In genomic region chr9:94806307-94806893, GRCh38 we compare ENCODE assay signal across 13 cellular contexts.
DNase-seq lines count a peak whose midpoint lies in the region; ATAC-seq, FAIRE-seq and TF ChIP-seq lines count a peak whose summit lies in the region.
"Had no signal": no experiment of that assay in that cellular context is flagged by ENCODE, and none has a peak within 500 bp of the region (broad histone marks: within the 10 kb centered on the region; RNA-seq: fewer than 3 reads in every experiment).

No MANE protein-coding gene starts in this region.

- H3K4me1 ChIP-seq in left ventricle myocardium inferior: peaks cover 73% of the 10 kb centered on the region
- peaks cover 2% of the 10 kb centered on the region for H3K4me1 ChIP-seq in right cardiac atrium (ENCODE audit: control insufficient read depth, insufficient read depth, low read length)
- H3K4me1 ChIP-seq in astrocyte (ENCODE audit: insufficient read depth, low read length): peaks cover 33% of the 10 kb centered on the region
- peaks cover 44% of the 10 kb centered on the region for H3K4me1 ChIP-seq in mesodermal cell (ENCODE audit: control insufficient read depth, insufficient read depth, low read length, poor library complexity, severe bottlenecking)
- H3K4me1 ChIP-seq in uterus: peaks cover 0 to 7% of the 10 kb centered on the region in 2 donors
- H3K4me1 ChIP-seq: BLaER1 treated with 17β-estradiol and CSF1 and Interleukin-3, amounts not matched to agents 10 nM and 100 nM had no signal

- H3K27me3 Mint-ChIP-seq in astrocyte (ENCODE audit: low read depth, unreplicated experiment): no peaks in the 10 kb centered on the region
- H3K27me3 Mint-ChIP-seq: activated B cell treated with CpG ODN at 0.5 μM for 24 hours had no signal

- peaks cover 1% of the 10 kb centered on the region for H3K9me3 Mint-ChIP-seq in astrocyte (ENCODE audit: unreplicated experiment)
- H3K9me3 Mint-ChIP-seq: activated B cell treated with CpG ODN at 0.5 μM for 24 hours had no signal

- no peaks in the 10 kb centered on the region for H3K27me3 ChIP-seq in left ventricle myocardium inferior (ENCODE audit: low read depth)
- no peaks in the 10 kb centered on the region for H3K27me3 ChIP-seq in right cardiac atrium (ENCODE audit: control insufficient read depth, insufficient read depth)
- no peaks in the 10 kb centered on the region for H3K27me3 ChIP-seq in astrocyte (ENCODE audit: insufficient read depth, low read length)
- H3K27me3 ChIP-seq in uterus: no peaks in the 10 kb centered on the region
- H3K27me3 ChIP-seq: BLaER1 treated with 17β-estradiol and CSF1 and Interleukin-3, amounts not matched to agents 10 nM and 100 nM had no signal

- WGBS in right cardiac atrium: 95% methylated on average over 3 of the region's 3 CpGs
- 90 to 94% methylated on average over 2 to 3 of the region's 3 CpGs for WGBS in mesodermal cell (ENCODE audit: insufficient coverage in 2 of 2), 2 experiments

- H3K79me2 ChIP-seq in astrocyte (ENCODE audit: insufficient read depth, low read length): peaks cover 3% of the 10 kb centered on the region

- ATAC-seq in right cardiac atrium (no peak), GM21786 (IDR thresholded peaks at IDR 0.05; ENCODE audit: unreplicated experiment) (no peak)

- H3K36me3 ChIP-seq in left ventricle myocardium inferior (peaks cover 7% of the 10 kb centered on the region), astrocyte (ENCODE audit: insufficient read depth, low read length) (no peaks in the 10 kb centered on the region), mesodermal cell (ENCODE audit: control insufficient read depth, insufficient read depth, low read length) (peaks cover 34% of the 10 kb centered on the region), uterus (no peaks in the 10 kb centered on the region)

- H3K4me3 Mint-ChIP-seq in astrocyte (ENCODE audit: unreplicated experiment): no peak overlapping the region
- H3K4me3 Mint-ChIP-seq: activated B cell treated with CpG ODN at 0.5 μM for 24 hours had no signal

- H3K4me2 ChIP-seq in astrocyte (ENCODE audit: low read length): peak overlapping the region; percentile 19
- H3K4me2 ChIP-seq: BLaER1 treated with 17β-estradiol and CSF1 and Interleukin-3, amounts not matched to agents 10 nM and 100 nM had no signal

- no peak for TF ChIP-seq POLR2A in uterus (IDR thresholded peaks at IDR 0.05)

- DNase-seq in left ventricle myocardium inferior: no peak
- no peak for DNase-seq in right cardiac atrium
- no peak for DNase-seq in astrocyte (ENCODE audit: low read depth)
- no peak for DNase-seq in uterus
- DNase-seq in activated CD8-positive, alpha-beta memory T cell treated with anti-CD3 and anti-CD28 coated beads, Interleukin-2, amount 50 U/mL, for 4 hours: no peak
- no peak for DNase-seq in NCI-H1436 treated with DMSO at 0.1 percent for 48 hours (lab: John Stamatoyannopoulos, UW)
- DNase-seq: activated B cell treated with CpG ODN at 0.5 μM for 24 hours, anterior cingulate cortex, GOT3, OCI-M1 had no signal

- H3K4me1 Mint-ChIP-seq in astrocyte (ENCODE audit: low read depth, unreplicated experiment): peaks cover 74% of the 10 kb centered on the region

- TF ChIP-seq CTCF in left ventricle myocardium inferior (IDR thresholded peaks at IDR 0.05; ENCODE audit: borderline replicate concordance) (no peak), astrocyte (IDR thresholded peaks at IDR 0.05; ENCODE audit: insufficient read depth, low read depth, low read length) (no peak), uterus (IDR thresholded peaks at IDR 0.05) (no peak)

- H2AFZ ChIP-seq in astrocyte (ENCODE audit: low read depth, low read length): no peak overlapping the region

- FAIRE-seq in astrocyte (lab: Jason Lieb, UNC): no peak

- H3K36me3 Mint-ChIP-seq in astrocyte (ENCODE audit: low read depth, unreplicated experiment): peaks cover 12% of the 10 kb centered on the region

- H3K27ac Mint-ChIP-seq in astrocyte (ENCODE audit: unreplicated experiment): peak overlapping the region; percentile 86
- H3K27ac Mint-ChIP-seq: activated B cell treated with CpG ODN at 0.5 μM for 24 hours had no signal

- H3K4me3 ChIP-seq in left ventricle myocardium inferior (no peak overlapping the region), right cardiac atrium (ENCODE audit: low read length) (no peak overlapping the region), astrocyte (ENCODE audit: insufficient read depth, low read depth, low read length) (no peak overlapping the region), mesodermal cell (ENCODE audit: extremely low read depth, insufficient read depth, low read length, poor library complexity, severe bottlenecking) (no peak overlapping the region), uterus (no peak overlapping the region)
- H3K4me3 ChIP-seq: BLaER1 treated with 17β-estradiol and CSF1 and Interleukin-3, amounts not matched to agents 10 nM and 100 nM had no signal

- H3K9me3 ChIP-seq in left ventricle myocardium inferior (replicated peaks) (no peaks in the 10 kb centered on the region), right cardiac atrium (ENCODE audit: control insufficient read depth, low read length) (no peaks in the 10 kb centered on the region), astrocyte (ENCODE audit: insufficient read depth, low read depth, low read length) (no peaks in the 10 kb centered on the region), mesodermal cell (ENCODE audit: control insufficient read depth, low read length) (no peaks in the 10 kb centered on the region), uterus (no peaks in the 10 kb centered on the region)
- H3K9me3 ChIP-seq: BLaER1 treated with 17β-estradiol and CSF1 and Interleukin-3, amounts not matched to agents 10 nM and 100 nM had no signal

- peak overlapping the region; percentile 62 for H3K9ac ChIP-seq in astrocyte (ENCODE audit: low read length)
- H3K9ac ChIP-seq: BLaER1 treated with 17β-estradiol and CSF1 and Interleukin-3, amounts not matched to agents 10 nM and 100 nM had no signal

- H4K20me1 ChIP-seq in astrocyte (ENCODE audit: insufficient read depth, low read length): no peaks in the 10 kb centered on the region
- H4K20me1 ChIP-seq: BLaER1 treated with 17β-estradiol and CSF1 and Interleukin-3, amounts not matched to agents 10 nM and 100 nM had no signal

- H3K27ac ChIP-seq in left ventricle myocardium inferior (replicated peaks) (peak overlapping the region; percentile 58), right cardiac atrium (ENCODE audit: low read length) (no peak overlapping the region), astrocyte (ENCODE audit: low read depth, low read length) (peak overlapping the region; percentile 72), mesodermal cell (ENCODE audit: low read depth, low read length, severe bottlenecking) (peak overlapping the region; percentile 91), uterus (peak overlapping the region; percentile 69 to 90)
- H3K27ac ChIP-seq: BLaER1 treated with 17β-estradiol and CSF1 and Interleukin-3, amounts not matched to agents 10 nM and 100 nM had no signal

- intact Hi-C loops in left ventricle myocardium inferior (cut with micrococcal nuclease): no loop called here
- intact Hi-C loops in right cardiac atrium (cut with DNase I): no loop called here
- intact Hi-C loops in uterus (cut with DNase I; ENCODE audit: low total_unique reads): no loop called here
